16 cellular contexts compared by ENCODE assay signal in the genomic region with DNA sequence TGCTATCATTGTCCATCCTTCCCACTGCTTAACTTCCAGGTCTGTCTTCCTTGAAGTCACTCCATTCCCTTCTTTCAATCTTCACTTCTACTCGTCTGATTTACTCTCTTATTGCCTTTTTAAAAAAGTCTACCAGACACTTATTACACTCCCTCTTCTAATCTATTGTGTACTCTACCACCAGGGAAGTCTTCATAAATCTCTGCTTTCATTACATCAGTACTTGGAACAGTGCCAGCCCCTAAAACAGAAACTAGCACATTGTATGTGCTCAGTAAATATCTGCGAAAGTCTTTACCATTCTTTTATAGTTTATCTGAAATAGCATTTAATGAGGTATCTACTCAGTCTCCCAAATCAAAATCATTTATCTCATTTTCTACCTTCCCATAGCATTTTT.
DNase-seq lines count a peak whose midpoint lies in the region; ATAC-seq, FAIRE-seq and TF ChIP-seq lines count a peak whose summit lies in the region.
"Had no signal": no experiment of that assay in that cellular context is flagged by ENCODE, and none has a peak within 500 bp of the region (broad histone marks: within the 10 kb centered on the region; RNA-seq: fewer than 3 reads in every experiment).

No MANE protein-coding gene starts in this region.

- FAIRE-seq in astrocyte (lab: Jason Lieb, UNC), result no peak

- no peak overlapping the region for H3K4me3 ChIP-seq in astrocyte (ENCODE audit: insufficient read depth, low read depth, low read length)
- H3K4me3 ChIP-seq in left ventricle myocardium inferior, result no peak overlapping the region
- H3K4me3 ChIP-seq: gastroesophageal sphincter had no signal

- H3K9me3 Mint-ChIP-seq in astrocyte (ENCODE audit: unreplicated experiment), result no peaks in the 10 kb centered on the region

- peak; percentile 16 for DNase-seq in NCI-H2029 treated with DMSO at 0.1 percent for 48 hours (lab: John Stamatoyannopoulos, UW)
- no peak for DNase-seq in NCI-H2029 (lab: John Stamatoyannopoulos, UW)
- peak; percentile 2 for DNase-seq in M059J (ENCODE audit: low read depth)
- peak; percentile 23 for DNase-seq in astrocyte (ENCODE audit: low read depth)
- DNase-seq in mucosa of gallbladder (ENCODE audit: low spot score), result peak; percentile 25
- DNase-seq in left ventricle myocardium inferior, result no peak
- DNase-seq: activated CD4-positive, CD25-positive, alpha-beta regulatory T cell treated with anti-CD3 and anti-CD28 coated beads, Interleukin-2, amount 50 U/mL, for 72 hours; activated naive CD4-positive, alpha-beta T cell treated with Interleukin-2 at 50 U/mL for 16 hours; CD8-positive, alpha-beta T cell; central memory CD4-positive, alpha-beta T cell; NCI-H510A treated with DMSO at 0.1 percent for 48 hours; stimulated activated CD4-positive, alpha-beta T cell treated with anti-CD3 and anti-CD28 coated beads, Interleukin-4, amount 100 ng/mL, for 1 hour had no signal

- peaks cover 21% of the 10 kb centered on the region for H3K4me1 Mint-ChIP-seq in astrocyte (ENCODE audit: low read depth, unreplicated experiment)

- H2AFZ ChIP-seq in astrocyte (ENCODE audit: low read depth, low read length), result no peak overlapping the region

- H3K27me3 Mint-ChIP-seq in astrocyte (ENCODE audit: low read depth, unreplicated experiment), result no peaks in the 10 kb centered on the region

- no peaks in the 10 kb centered on the region for H4K20me1 ChIP-seq in astrocyte (ENCODE audit: insufficient read depth, low read length)

- ATAC-seq in GM21515 (IDR thresholded peaks at IDR 0.05; ENCODE audit: unreplicated experiment), result no peak
- no peak for ATAC-seq in HG03039 (IDR thresholded peaks at IDR 0.05; ENCODE audit: unreplicated experiment)
- ATAC-seq: CD8-positive, alpha-beta T cell; gastroesophageal sphincter had no signal

- H3K27me3 ChIP-seq in astrocyte (ENCODE audit: insufficient read depth, low read length), result no peaks in the 10 kb centered on the region
- H3K27me3 ChIP-seq in left ventricle myocardium inferior (ENCODE audit: low read depth), result no peaks in the 10 kb centered on the region
- H3K27me3 ChIP-seq: gastroesophageal sphincter had no signal

- intact Hi-C loops in left ventricle myocardium inferior (cut with micrococcal nuclease), result no loop called here

- H3K9me3 ChIP-seq in astrocyte (ENCODE audit: insufficient read depth, low read depth, low read length) (no peaks in the 10 kb centered on the region), left ventricle myocardium inferior (replicated peaks) (no peaks in the 10 kb centered on the region)
- H3K9me3 ChIP-seq: gastroesophageal sphincter had no signal

- no peak overlapping the region for H3K4me2 ChIP-seq in astrocyte (ENCODE audit: low read length)

- no peak overlapping the region for H3K9ac ChIP-seq in astrocyte (ENCODE audit: low read length)

- TF ChIP-seq CTCF in astrocyte (IDR thresholded peaks at IDR 0.05; ENCODE audit: insufficient read depth, low read depth, low read length) (no peak), left ventricle myocardium inferior (IDR thresholded peaks at IDR 0.05; ENCODE audit: borderline replicate concordance) (no peak)

- H3K27ac Mint-ChIP-seq in astrocyte (ENCODE audit: unreplicated experiment), result peak overlapping the region; percentile 21
- H3K27ac Mint-ChIP-seq: CD8-positive, alpha-beta T cell; T-helper 2 cell treated with Interferon-gamma antibody and Interleukin-4, amounts not matched to agents 5 μg/mL and 100 μg/mL, for 36 hours had no signal

- no peak overlapping the region for H3K27ac ChIP-seq in astrocyte (ENCODE audit: low read depth, low read length)
- H3K27ac ChIP-seq in left ventricle myocardium inferior (replicated peaks), result no peak overlapping the region
- H3K27ac ChIP-seq: gastroesophageal sphincter had no signal

- H3K36me3 Mint-ChIP-seq in astrocyte (ENCODE audit: low read depth, unreplicated experiment), result no peaks in the 10 kb centered on the region
- H3K36me3 Mint-ChIP-seq: CD8-positive, alpha-beta T cell had no signal

- H3K4me1 ChIP-seq in astrocyte (ENCODE audit: insufficient read depth, low read length) (peaks cover 10% of the 10 kb centered on the region), left ventricle myocardium inferior (no peaks in the 10 kb centered on the region)
- H3K4me1 ChIP-seq: gastroesophageal sphincter had no signal

- H3K79me2 ChIP-seq in astrocyte (ENCODE audit: insufficient read depth, low read length), result no peaks in the 10 kb centered on the region

- H3K4me3 Mint-ChIP-seq in astrocyte (ENCODE audit: unreplicated experiment), result no peak overlapping the region
- H3K4me3 Mint-ChIP-seq: CD8-positive, alpha-beta T cell; T-helper 2 cell treated with Interferon-gamma antibody and Interleukin-4, amounts not matched to agents 5 μg/mL and 100 μg/mL, for 36 hours had no signal

- H3K36me3 ChIP-seq in astrocyte (ENCODE audit: insufficient read depth, low read length), result no peaks in the 10 kb centered on the region
- H3K36me3 ChIP-seq in left ventricle myocardium inferior, result no peaks in the 10 kb centered on the region
- H3K36me3 ChIP-seq: gastroesophageal sphincter had no signal

Comparison
In these comparisons a context has a peak if more than half of its experiments do, and no peak if none do; other contexts are left out.
1. DNase-seq: peak in NCI-H2029 treated with DMSO at 0.1 percent for 48 hours (single experiment), M059J (single experiment), astrocyte (single experiment) and mucosa of gallbladder (single experiment); none in NCI-H2029 (single experiment) and left ventricle myocardium inferior (single experiment).